ENCODE assay signal across 8 cellular contexts in the genomic region with DNA sequence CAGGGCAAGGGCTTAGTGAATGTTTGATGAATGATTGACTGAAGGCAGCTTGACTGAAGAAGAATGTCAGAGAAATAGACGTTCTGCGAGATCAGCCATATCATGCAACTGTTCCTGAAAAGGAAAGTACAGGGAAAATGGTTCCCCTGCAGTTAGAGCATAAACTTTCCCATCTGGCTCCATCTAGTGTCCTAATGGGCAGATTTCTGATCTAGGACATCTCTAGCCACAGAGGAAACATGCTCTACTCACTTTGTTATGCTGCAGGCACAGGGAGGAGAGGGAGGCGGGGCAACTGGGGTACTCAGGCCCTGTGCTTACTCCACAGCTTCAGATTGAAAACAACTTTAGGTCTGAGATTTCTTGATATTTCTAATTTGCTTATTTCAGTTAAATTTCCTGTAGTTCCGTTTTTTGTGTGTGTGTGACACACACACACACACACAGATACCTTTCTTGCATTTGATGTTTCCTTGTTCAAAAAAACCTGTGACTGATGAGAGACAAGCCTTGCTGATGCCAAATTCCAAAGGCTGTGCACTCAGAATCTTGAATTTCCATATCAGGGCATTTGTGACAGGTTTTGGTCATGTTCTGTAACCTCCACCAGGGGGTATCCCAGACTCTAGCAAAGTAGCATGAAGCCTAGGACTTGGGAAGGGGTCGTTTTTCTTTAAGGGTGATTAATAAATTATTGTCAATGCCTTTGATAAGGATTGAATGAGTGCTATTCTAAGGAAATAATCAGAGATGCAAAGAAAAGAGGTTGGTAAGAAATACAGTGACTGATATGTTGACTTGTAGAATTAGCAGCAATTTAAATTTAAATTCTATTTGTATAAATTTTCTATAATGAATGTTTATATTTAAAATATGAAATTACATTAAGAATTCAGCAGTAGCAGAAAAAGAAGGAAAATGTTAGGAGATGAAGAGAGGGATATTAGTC.
DNase-seq lines count a peak whose midpoint lies in the region; ATAC-seq and TF ChIP-seq lines count a peak whose summit lies in the region.

No MANE protein-coding gene starts in this region.

- H3K27ac ChIP-seq in DND-41 (ENCODE audit: low read length) (no peak overlapping the region), RWPE2 (ENCODE audit: poor library complexity, severe bottlenecking) (no peak overlapping the region), foreskin keratinocyte (no peak overlapping the region)

- no peaks in the 10 kb centered on the region for H4K20me1 ChIP-seq in DND-41 (ENCODE audit: insufficient read depth, low read length)

- H3K9me3 ChIP-seq in DND-41 (ENCODE audit: insufficient read depth, low read length, severe bottlenecking) (no peaks in the 10 kb centered on the region), RWPE2 (ENCODE audit: severe bottlenecking) (no peaks in the 10 kb centered on the region)

- no peak overlapping the region for H3K4me3 ChIP-seq in DND-41 (ENCODE audit: low read depth in 1 of 2, low read length in 2 of 2)
- no peak overlapping the region for H3K4me3 ChIP-seq in RWPE2 (ENCODE audit: severe bottlenecking)

- H3K27me3 ChIP-seq in DND-41 (ENCODE audit: insufficient read depth, low read length, poor library complexity) (peaks cover 4% of the 10 kb centered on the region), RWPE2 (ENCODE audit: insufficient read depth, poor library complexity, severe bottlenecking) (no peaks in the 10 kb centered on the region), foreskin keratinocyte (no peaks in the 10 kb centered on the region)

- no peak overlapping the region for H2AFZ ChIP-seq in DND-41 (ENCODE audit: low read depth, low read length)

- H3K36me3 Mint-ChIP-seq in stimulated activated naive B cell treated with anti-CD40 and anti-IgM and Interleukin-4, amounts not matched to agents 10 μg/mL and 1 μg/mL and 100 μg/mL, for 72 hours = no peaks in the 10 kb centered on the region

- no peak overlapping the region for H3K4me3 Mint-ChIP-seq in stimulated activated naive B cell treated with anti-CD40 and anti-IgM and Interleukin-4, amounts not matched to agents 10 μg/mL and 1 μg/mL and 100 μg/mL, for 72 hours

- H3K9ac ChIP-seq in DND-41 (ENCODE audit: low read depth, low read length) = no peak overlapping the region

- no peaks in the 10 kb centered on the region for H3K27me3 Mint-ChIP-seq in stimulated activated naive B cell treated with anti-CD40 and anti-IgM and Interleukin-4, amounts not matched to agents 10 μg/mL and 1 μg/mL and 100 μg/mL, for 72 hours

- peak; percentile 61 for TF ChIP-seq CTCF in DND-41 (IDR thresholded peaks at IDR 0.05; ENCODE audit: borderline replicate concordance, extremely low read depth, low read length, poor library complexity, severe bottlenecking)
- TF ChIP-seq CTCF in LNCAP (IDR thresholded peaks at IDR 0.05) = peak; percentile 53
- peak; percentile 56 for TF ChIP-seq CTCF in RWPE2 (IDR thresholded peaks at IDR 0.05; ENCODE audit: poor library complexity, severe bottlenecking)
- TF ChIP-seq CTCF in foreskin keratinocyte (conservative IDR thresholded peaks at IDR 0.05) = peak; percentile 56

- no peak overlapping the region for H3K4me2 ChIP-seq in DND-41 (ENCODE audit: insufficient read depth, low read length)

- no peaks in the 10 kb centered on the region for H3K36me3 ChIP-seq in DND-41 (ENCODE audit: insufficient read depth, low read length)
- no peaks in the 10 kb centered on the region for H3K36me3 ChIP-seq in RWPE2 (ENCODE audit: low read depth)

- H3K4me1 ChIP-seq in DND-41 (ENCODE audit: insufficient read depth, low read length) (no peaks in the 10 kb centered on the region), RWPE2 (ENCODE audit: insufficient read depth, poor library complexity, severe bottlenecking) (no peaks in the 10 kb centered on the region), foreskin keratinocyte (no peaks in the 10 kb centered on the region)

- peaks cover 6 to 9% of the 10 kb centered on the region in 2 donors for H3K4me1 Mint-ChIP-seq in stimulated activated naive B cell treated with anti-CD40 and anti-IgM and Interleukin-4, amounts not matched to agents 10 μg/mL and 1 μg/mL and 100 μg/mL, for 72 hours

- H3K27ac Mint-ChIP-seq in stimulated activated naive B cell treated with anti-CD40 and anti-IgM and Interleukin-4, amounts not matched to agents 10 μg/mL and 1 μg/mL and 100 μg/mL, for 72 hours = no peak overlapping the region

- DNase-seq in DND-41 (peak; percentile 6), RWPE2 (ENCODE audit: low spot score) (no peak), foreskin keratinocyte (peak; percentile 22 to 47)
- DNase-seq in stimulated activated naive B cell treated with anti-CD40 and anti-IgM and Interleukin-4, amounts not matched to agents 10 μg/mL and 1 μg/mL and 100 μg/mL, for 72 hours = no peak
- no peak for DNase-seq in activated CD4-positive, CD25-positive, alpha-beta regulatory T cell (lab: John Stamatoyannopoulos, UW)
- no peak for DNase-seq in activated CD4-positive, alpha-beta T cell treated with anti-CD3 and anti-CD28 coated beads, Interleukin-2, amount 50 U/mL, for 1 hour

- ATAC-seq in DND-41 (ENCODE audit: insufficient read depth, low read depth) (no peak; the same call in 2 of the 3 replicates), RWPE2 (ENCODE audit: low read depth) (peak; percentile 87), foreskin keratinocyte (peak; percentile 78), HG03039 (IDR thresholded peaks at IDR 0.05; ENCODE audit: unreplicated experiment) (no peak)
- peak; percentile 50 to 56 for ATAC-seq in stimulated activated naive B cell treated with anti-CD40 and anti-IgM and Interleukin-4, amounts not matched to agents 10 μg/mL and 1 μg/mL and 100 μg/mL, for 72 hours (replicated peaks)

- no peaks in the 10 kb centered on the region for H3K79me2 ChIP-seq in DND-41 (ENCODE audit: insufficient read depth, low read length)

- no peaks in the 10 kb centered on the region for H3K9me3 Mint-ChIP-seq in stimulated activated naive B cell treated with anti-CD40 and anti-IgM and Interleukin-4, amounts not matched to agents 10 μg/mL and 1 μg/mL and 100 μg/mL, for 72 hours

Comparison
In these comparisons a context has a peak if more than half of its experiments do, and no peak if none do; other contexts are left out.
1. ATAC-seq: peak in RWPE2 (single experiment), foreskin keratinocyte (single experiment) and stimulated activated naive B cell treated with anti-CD40 and anti-IgM and Interleukin-4, amounts not matched to agents 10 μg/mL and 1 μg/mL and 100 μg/mL, for 72 hours (2 of 2); none in DND-41 (single experiment) and HG03039 (single experiment).
2. DNase-seq: peak in DND-41 (single experiment) and foreskin keratinocyte (2 of 2); none in RWPE2 (single experiment), stimulated activated naive B cell treated with anti-CD40 and anti-IgM and Interleukin-4, amounts not matched to agents 10 μg/mL and 1 μg/mL and 100 μg/mL, for 72 hours (single experiment), activated CD4-positive, CD25-positive, alpha-beta regulatory T cell (0 of 4) and activated CD4-positive, alpha-beta T cell treated with anti-CD3 and anti-CD28 coated beads, Interleukin-2, amount 50 U/mL, for 1 hour (single experiment).
3. Peak in every context shown above with its lines, with median percentiles within 50 percentile points of each other: CTCF ChIP-seq.